16 cellular contexts compared by ENCODE assay signal in genomic region chr11:45931739-45932138, GRCh38. TPM values are rescaled to one million over a fixed set of nuclear protein-coding genes. Genes with fewer than 3 reads are reported as not detected.
DNase-seq lines count a peak whose midpoint lies in the region; ATAC-seq and TF ChIP-seq lines count a peak whose summit lies in the region.
"Had no signal": no experiment of that assay in that cellular context is flagged by ENCODE, and none has a peak within 500 bp of the region (broad histone marks: within the 10 kb centered on the region; RNA-seq: fewer than 3 reads in every experiment).

No MANE protein-coding gene starts in this region.

- H3K4me1 Mint-ChIP-seq in H9: peaks cover 5 to 12% of the 10 kb centered on the region in 2 experiments; a peak in 3 of 4 replicates
- no peaks in the 10 kb centered on the region; the same call in 1 of the 2 replicates for H3K4me1 Mint-ChIP-seq in WTC11
- peaks cover 44% of the 10 kb centered on the region for H3K4me1 Mint-ChIP-seq in stimulated activated effector memory CD8-positive, alpha-beta T cell treated with anti-CD3 and anti-CD28 coated beads, Interleukin-12 subunit alpha, Interleukin-12 subunit beta, amount 100 ng/mL, for 72 hours

- TF ChIP-seq CTCF in H9 (conservative IDR thresholded peaks at IDR 0.05): no peak
- TF ChIP-seq CTCF in WTC11 (IDR thresholded peaks at IDR 0.05): no peak

- CTCF ChIA-PET in WTC11 (lab: Charles Lee): interaction anchor here (0.6 to 0.7 kb wide), 2 partner anchors 75 to 76 kb away, joined by 3 to 4 read pairs; no protein-coding TSS in a partner anchor

- H3K9me3 ChIP-seq in H9 (ENCODE audit: control insufficient read depth, low read depth, low read length) (no peaks in the 10 kb centered on the region), esophagus (ENCODE audit: control insufficient read depth in 2 of 2, insufficient read depth in 1 of 2, low read depth in 1 of 2, low read length in 1 of 2) (no peaks in the 10 kb centered on the region)

- H3K18ac ChIP-seq in H9 (ENCODE audit: insufficient read length, low read depth, low read length): no peak overlapping the region

- H2BK15ac ChIP-seq in H9 (ENCODE audit: low read depth, low read length): no peak overlapping the region

- H3K36me3 Mint-ChIP-seq in H9 (ENCODE audit: insufficient read depth in 1 of 3, low read depth in 3 of 3): peaks cover 5 to 62% (median 60%) of the 10 kb centered on the region in 3 experiments
- peaks cover 26% of the 10 kb centered on the region for H3K36me3 Mint-ChIP-seq in WTC11
- H3K36me3 Mint-ChIP-seq in stimulated activated effector memory CD8-positive, alpha-beta T cell treated with anti-CD3 and anti-CD28 coated beads, Interleukin-12 subunit alpha, Interleukin-12 subunit beta, amount 100 ng/mL, for 72 hours: peaks cover 75% of the 10 kb centered on the region

- H3K56ac ChIP-seq in H9 (ENCODE audit: insufficient read length, low read depth, low read length): no peak overlapping the region

- ATAC-seq in WTC11: no peak
- ATAC-seq in stimulated activated effector memory CD8-positive, alpha-beta T cell treated with anti-CD3 and anti-CD28 coated beads, Interleukin-12 subunit alpha, Interleukin-12 subunit beta, amount 100 ng/mL, for 72 hours: no peak
- no peak for ATAC-seq in GM18868 (IDR thresholded peaks at IDR 0.05; ENCODE audit: unreplicated experiment)
- no peak for ATAC-seq in HG02571 (IDR thresholded peaks at IDR 0.05; ENCODE audit: unreplicated experiment)
- ATAC-seq in HG02885 (IDR thresholded peaks at IDR 0.05; ENCODE audit: poor library complexity, unreplicated experiment): no peak
- ATAC-seq: Right ventricle myocardium inferior had no signal

- no peak overlapping the region for H3K4me2 ChIP-seq in H9 (ENCODE audit: insufficient read depth, insufficient read length, low read length)

- no peak overlapping the region; the same call in 1 of the 2 replicates for H3K14ac ChIP-seq in H9 (ENCODE audit: insufficient read depth, low read length)

- no CpG with 5 or more reads among the region's 10 CpGs for WGBS in H9 (ENCODE audit: extremely low coverage, insufficient read length, low lambda C conversion rate)
- WGBS in esophagus, 2 donors: 57 to 71% methylated on average over 10 of the region's 10 CpGs

- H3K9me3 Mint-ChIP-seq in H9: no peaks in the 10 kb centered on the region
- no peaks in the 10 kb centered on the region for H3K9me3 Mint-ChIP-seq in WTC11
- H3K9me3 Mint-ChIP-seq in stimulated activated effector memory CD8-positive, alpha-beta T cell treated with anti-CD3 and anti-CD28 coated beads, Interleukin-12 subunit alpha, Interleukin-12 subunit beta, amount 100 ng/mL, for 72 hours: no peaks in the 10 kb centered on the region
- H3K9me3 Mint-ChIP-seq: HFFc6 had no signal

- H2AK5ac ChIP-seq in H9 (ENCODE audit: insufficient read length, low read length): no peak overlapping the region

- H3K79me2 ChIP-seq in H9 (ENCODE audit: insufficient read depth, low read length): no peaks in the 10 kb centered on the region

- H3K4ac ChIP-seq in H9 (ENCODE audit: low read depth, low read length): no peak overlapping the region

- H3K23me2 ChIP-seq in H9 (ENCODE audit: insufficient read length, low read depth, low read length, poor library complexity, severe bottlenecking): no peaks in the 10 kb centered on the region

- H3K27ac ChIP-seq in H9 (ENCODE audit: insufficient read length, low read depth, low read length): no peak overlapping the region
- H3K27ac ChIP-seq in esophagus (ENCODE audit: low read depth in 2 of 2, low read length in 1 of 2): peak overlapping the region; percentile 66 to 80

- H3K27me3 ChIP-seq in H9 (ENCODE audit: insufficient read depth, low read length): no peaks in the 10 kb centered on the region
- no peaks in the 10 kb centered on the region for H3K27me3 ChIP-seq in esophagus (ENCODE audit: control insufficient read depth in 1 of 2, insufficient read depth in 2 of 2, low read length in 2 of 2)

- H3K23ac ChIP-seq in H9 (ENCODE audit: insufficient read length, low read depth, low read length): no peak overlapping the region

- no peak overlapping the region for H2BK20ac ChIP-seq in H9 (ENCODE audit: low read depth, low read length, poor library complexity, severe bottlenecking)

- H4K20me1 ChIP-seq in H9 (ENCODE audit: control insufficient read depth, insufficient read depth, insufficient read length): no peaks in the 10 kb centered on the region

- H3K36me3 ChIP-seq in esophagus (ENCODE audit: control insufficient read depth in 2 of 2, insufficient read depth in 2 of 2, low read length in 1 of 2): peaks cover 9 to 17% of the 10 kb centered on the region in 2 donors

- H4K8ac ChIP-seq in H9 (replicated peaks; ENCODE audit: insufficient read length, low read depth, low read length): no peak overlapping the region

- POLR2A ChIA-PET in WTC11 (lab: Charles Lee): interaction anchor here (1.7 kb wide), 1 partner anchor 10 kb away, joined by 6 read pairs; the partner anchor contains the start of gene LARGE2

- H3K27ac Mint-ChIP-seq in H9: peak overlapping the region in 2 of 3 experiments; percentile 56 to 86; a peak in 4 of 7 replicates
- H3K27ac Mint-ChIP-seq in WTC11: peak overlapping the region; percentile 89
- H3K27ac Mint-ChIP-seq in stimulated activated effector memory CD8-positive, alpha-beta T cell treated with anti-CD3 and anti-CD28 coated beads, Interleukin-12 subunit alpha, Interleukin-12 subunit beta, amount 100 ng/mL, for 72 hours: peak overlapping the region; percentile 97
- H3K27ac Mint-ChIP-seq: HFFc6 had no signal

- H3K27me3 Mint-ChIP-seq in H9 (ENCODE audit: low read depth): no peaks in the 10 kb centered on the region
- H3K27me3 Mint-ChIP-seq in WTC11 (ENCODE audit: low read depth): no peaks in the 10 kb centered on the region; the same call in 1 of the 2 replicates

- H3K79me1 ChIP-seq in H9 (ENCODE audit: insufficient read depth, low read depth, low read length, poor library complexity, severe bottlenecking): no peaks in the 10 kb centered on the region

- H3T11ph ChIP-seq in H9 (ENCODE audit: low read length): no peak overlapping the region

- no peak overlapping the region for H4K5ac ChIP-seq in H9 (ENCODE audit: insufficient read length, low read depth, low read length)

- no peak for DNase-seq in H9
- DNase-seq in WTC11 (ENCODE audit: low spot score): no peak
- DNase-seq in stimulated activated effector memory CD8-positive, alpha-beta T cell treated with anti-CD3 and anti-CD28 coated beads, Interleukin-12 subunit alpha, Interleukin-12 subunit beta, amount 100 ng/mL, for 72 hours (ENCODE audit: low spot score in 2 of 2): peak in 1 of 2 donors; percentile 45
- DNase-seq: COR-L47, glutamatergic neuron, HFFc6, kidney glomerular epithelial cell, NCI-H1417, NCI-H526, substantia nigra had no signal

- H3K4me3 ChIP-seq in esophagus (ENCODE audit: low read depth in 1 of 2, low read length in 2 of 2): no peak overlapping the region

- H3K4me1 ChIP-seq in H9 (ENCODE audit: insufficient read depth, low read length) (no peaks in the 10 kb centered on the region), esophagus (ENCODE audit: control insufficient read depth in 2 of 2, insufficient read depth in 2 of 2, low read length in 1 of 2) (peaks cover 10 to 36% of the 10 kb centered on the region in 2 donors)

- H3K4me3 Mint-ChIP-seq in H9: no peak overlapping the region
- no peak overlapping the region for H3K4me3 Mint-ChIP-seq in WTC11
- H3K4me3 Mint-ChIP-seq in stimulated activated effector memory CD8-positive, alpha-beta T cell treated with anti-CD3 and anti-CD28 coated beads, Interleukin-12 subunit alpha, Interleukin-12 subunit beta, amount 100 ng/mL, for 72 hours: peak overlapping the region; percentile 62
- H3K4me3 Mint-ChIP-seq: HFFc6 had no signal

- no peak overlapping the region for H2BK120ac ChIP-seq in H9 (ENCODE audit: low read depth, low read length, poor library complexity, severe bottlenecking)

- H2AFZ ChIP-seq in H9 (ENCODE audit: low read length): no peak overlapping the region

- H3K9ac ChIP-seq in H9 (ENCODE audit: extremely low read depth, insufficient read length, low read length): no peak overlapping the region

- H2BK12ac ChIP-seq in H9 (ENCODE audit: insufficient read length, low read depth, low read length): no peak overlapping the region

- no peak overlapping the region for H2BK5ac ChIP-seq in H9 (ENCODE audit: insufficient read length, low read length)

- H4K91ac ChIP-seq in H9 (ENCODE audit: insufficient read length, low read depth, low read length): no peak overlapping the region

TF ChIP-seq in WTC11, 78 proteins besides CTCF, POLR2A, EP300 and RAD21 (continues in another document):
- TF ChIP-seq ZBTB21 (CRISPR knock-in tag; IDR thresholded peaks at IDR 0.05; ENCODE audit: borderline replicate concordance) (no peak), ZNF396 (CRISPR knock-in tag; IDR thresholded peaks at IDR 0.05; ENCODE audit: borderline replicate concordance) (no peak), JAZF1 (CRISPR knock-in tag; IDR thresholded peaks at IDR 0.05) (no peak), TEAD4 (CRISPR knock-in tag; IDR thresholded peaks at IDR 0.05) (no peak), ZNF317 (CRISPR knock-in tag; IDR thresholded peaks at IDR 0.05; ENCODE audit: borderline replicate concordance, low read depth) (no peak), CREB1 (CRISPR knock-in tag; IDR thresholded peaks at IDR 0.05) (no peak), IRF1 (CRISPR knock-in tag; IDR thresholded peaks at IDR 0.05) (no peak)

RNA-seq across cellular contexts. Expression of gene LARGE2, which starts 9.3 kb away (rescaled TPM):
- total RNA-seq in H9 (2021) (95.6 and 108 TPM in 2 replicates), WTC11 (2021) (124 to 132 TPM (median 126 TPM) in 3 replicates)
- 10 to 100 TPM; 20.7 to 45.8 TPM for polyA plus RNA-seq in esophagus
- total RNA-seq: HFFc6, Right ventricle myocardium inferior had no signal
- polyA plus RNA-seq: aorta had no signal

RNA-seq across cellular contexts. Expression of gene PEX16, which starts 14.1 kb away (rescaled TPM):
- total RNA-seq in H9 (2021): 28.6 and 30.8 TPM in 2 replicates
- total RNA-seq in WTC11 (2021): 35.8 to 39.3 TPM (median 36.0 TPM) in 3 replicates
- 10 to 100 TPM; 18.9 to 29.1 TPM for polyA plus RNA-seq in esophagus

RNA-seq across cellular contexts. Expression of gene FREY1, which starts 24.7 kb away (rescaled TPM):
- total RNA-seq in H9 (2021): 2.1 and 2.2 TPM in 2 replicates
- 1.6 to 2.1 TPM (median 1.8 TPM) in 3 replicates for total RNA-seq in WTC11 (2021)
- under 1 TPM; 0.16 to 0.49 TPM for polyA plus RNA-seq in esophagus
- total RNA-seq: Right ventricle myocardium inferior had no signal
- polyA plus RNA-seq: aorta had no signal

RNA-seq across cellular contexts. Expression of gene MAPK8IP1, which starts 46.3 kb away (rescaled TPM):
- total RNA-seq in H9 (2021) (30.1 and 30.2 TPM in 2 replicates), WTC11 (2021) (31.6 to 34.1 TPM (median 32.4 TPM) in 3 replicates)
- polyA plus RNA-seq in esophagus: 1 to 10 TPM in 1 of 2 donors, under 1 TPM in 1; 0.77 to 1.3 TPM
